In the genomic region with DNA sequence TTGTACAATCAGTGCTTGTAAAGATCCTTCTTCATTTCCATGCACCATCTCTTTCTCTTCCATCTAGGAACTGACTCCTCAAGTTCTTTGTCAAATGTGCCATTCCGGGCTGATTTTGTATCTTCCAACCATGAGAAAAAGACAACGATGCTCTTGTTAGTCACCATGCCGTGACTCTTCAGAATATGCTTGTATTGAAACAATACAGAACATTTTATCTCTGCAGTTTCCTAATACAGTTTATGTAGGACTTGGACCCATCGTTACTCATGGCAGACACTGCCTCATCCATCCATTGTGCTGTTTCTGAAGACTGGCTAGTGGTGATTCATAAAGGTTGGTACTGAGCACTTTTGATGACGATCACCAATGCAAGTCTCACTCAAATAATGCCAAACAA, we compare ENCODE assay signal across 7 cellular contexts.
"Had no signal": no experiment of that assay in that cellular context is flagged by ENCODE, and none has a peak within 500 bp of the region (broad histone marks: within the 10 kb centered on the region; RNA-seq: fewer than 3 reads in every experiment).

No MANE protein-coding gene starts in this region.

- H3K27ac ChIP-seq: HL-60 had no signal

- H2AFZ ChIP-seq: GM23338 had no signal

- ATAC-seq: GM23338, K562 had no signal

- H3K4me2 ChIP-seq: GM23338 had no signal

- H3K4me3 ChIP-seq: GM23338, K562 had no signal

- DNase-seq: H9, HCEC 1CT, IMR-90, KG1 had no signal
